In the genomic region with DNA sequence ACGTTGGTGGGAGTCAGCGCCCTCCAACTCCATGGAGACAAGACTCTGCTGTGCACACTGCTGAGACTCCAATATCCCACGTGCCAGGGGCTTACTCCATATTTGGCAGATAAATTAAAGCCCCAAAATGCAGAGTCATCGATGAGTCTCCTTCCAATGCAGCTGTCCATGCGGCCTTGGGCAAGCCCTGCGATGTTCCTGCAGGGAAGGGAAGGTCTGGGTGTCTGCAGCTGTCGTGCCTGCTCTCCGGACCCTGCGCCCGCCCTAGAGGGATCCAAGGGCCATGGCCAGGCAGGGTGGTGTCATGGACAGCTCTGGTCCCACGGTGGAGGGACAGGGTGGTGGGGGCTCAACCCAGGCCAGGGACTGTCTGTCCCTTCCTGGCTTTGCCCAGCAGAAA, we compare ENCODE assay signal across 1 cellular context.
TF ChIP-seq lines count a peak whose summit lies in the region.

No MANE protein-coding gene starts in this region.

TF ChIP-seq in HepG2, 621 proteins besides CTCF, POLR2A, EP300 and RAD21 (continued from another document):
- TF ChIP-seq PBX3 (CRISPR knock-in tag; IDR thresholded peaks at IDR 0.05; ENCODE audit: borderline replicate concordance) (no peak), ZNF207 (IDR thresholded peaks at IDR 0.05; ENCODE audit: borderline replicate concordance) (no peak), XBP1 (CRISPR knock-in tag; IDR thresholded peaks at IDR 0.05) (no peak), ZNF691 (CRISPR knock-in tag; IDR thresholded peaks at IDR 0.05; ENCODE audit: borderline replicate concordance, low read depth) (no peak), CC2D1A (CRISPR knock-in tag; IDR thresholded peaks at IDR 0.05) (no peak), XRCC5 (optimal IDR thresholded peaks at IDR 0.05; ENCODE audit: low read length) (no peak), MYPOP (CRISPR knock-in tag; IDR thresholded peaks at IDR 0.05) (no peak), KLF9 (CRISPR knock-in tag; IDR thresholded peaks at IDR 0.05; ENCODE audit: low read depth) (no peak), ZSCAN9 (CRISPR knock-in tag; IDR thresholded peaks at IDR 0.05; ENCODE audit: borderline replicate concordance) (no peak), ZNF431 (CRISPR knock-in tag; IDR thresholded peaks at IDR 0.05; ENCODE audit: borderline replicate concordance, low read depth) (no peak), ZSCAN30 (CRISPR knock-in tag; IDR thresholded peaks at IDR 0.05) (no peak)
- TF ChIP-seq, protein P1, sequence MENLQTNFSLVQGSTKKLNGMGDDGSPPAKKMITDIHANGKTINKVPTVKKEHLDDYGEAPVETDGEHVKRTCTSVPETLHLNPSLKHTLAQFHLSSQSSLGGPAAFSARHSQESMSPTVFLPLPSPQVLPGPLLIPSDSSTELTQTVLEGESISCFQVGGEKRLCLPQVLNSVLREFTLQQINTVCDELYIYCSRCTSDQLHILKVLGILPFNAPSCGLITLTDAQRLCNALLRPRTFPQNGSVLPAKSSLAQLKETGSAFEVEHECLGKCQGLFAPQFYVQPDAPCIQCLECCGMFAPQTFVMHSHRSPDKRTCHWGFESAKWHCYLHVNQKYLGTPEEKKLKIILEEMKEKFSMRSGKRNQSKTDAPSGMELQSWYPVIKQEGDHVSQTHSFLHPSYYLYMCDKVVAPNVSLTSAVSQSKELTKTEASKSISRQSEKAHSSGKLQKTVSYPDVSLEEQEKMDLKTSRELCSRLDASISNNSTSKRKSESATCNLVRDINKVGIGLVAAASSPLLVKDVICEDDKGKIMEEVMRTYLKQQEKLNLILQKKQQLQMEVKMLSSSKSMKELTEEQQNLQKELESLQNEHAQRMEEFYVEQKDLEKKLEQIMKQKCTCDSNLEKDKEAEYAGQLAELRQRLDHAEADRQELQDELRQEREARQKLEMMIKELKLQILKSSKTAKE (CRISPR knock-in tag; IDR thresholded peaks at IDR 0.05; ENCODE audit: borderline replicate concordance) = no peak
